In the genomic region with DNA sequence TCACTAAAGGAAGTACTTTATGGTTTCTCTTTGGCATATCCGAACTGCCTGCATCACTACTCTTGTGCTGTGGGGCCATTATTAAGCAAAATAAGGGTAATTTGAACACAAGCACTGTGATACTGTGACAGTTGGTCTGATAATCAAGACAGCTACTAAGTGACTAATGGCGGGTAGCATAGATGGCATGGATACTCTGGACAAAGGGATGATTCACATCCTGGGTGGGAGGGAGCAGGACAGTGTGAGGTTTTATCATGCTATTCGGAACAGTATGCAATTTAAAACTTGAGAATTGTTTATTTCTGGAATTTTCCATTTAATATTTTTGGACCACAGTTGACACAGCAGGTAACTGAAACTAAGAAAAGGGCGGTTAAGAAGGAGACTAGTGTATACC, we compare ENCODE assay signal across 21 cellular contexts. TPM values are rescaled to one million over a fixed set of nuclear protein-coding genes. Genes with fewer than 3 reads are reported as not detected.
DNase-seq lines count a peak whose midpoint lies in the region; ATAC-seq and TF ChIP-seq lines count a peak whose summit lies in the region.
"Had no signal": no experiment of that assay in that cellular context is flagged by ENCODE, and none has a peak within 500 bp of the region (broad histone marks: within the 10 kb centered on the region; RNA-seq: fewer than 3 reads in every experiment).

No MANE protein-coding gene starts in this region.

- peaks cover 4% of the 10 kb centered on the region for H3K9me3 Mint-ChIP-seq in chondrocyte (ENCODE audit: low read depth)
- H3K9me3 Mint-ChIP-seq: activated T-helper 17 cell treated with anti-CD3 and anti-CD28 coated beads, Interleukin-2, amount 50 U/mL, for 72 hours had no signal

- H3K79me1 ChIP-seq in mesenchymal stem cell (replicated peaks; ENCODE audit: low read length, poor library complexity, severe bottlenecking): no peaks in the 10 kb centered on the region

- H3K18ac ChIP-seq in mesenchymal stem cell (ENCODE audit: low read depth in 1 of 2, low read length in 2 of 2): no peak overlapping the region

- DNase-seq in EH (ENCODE audit: low read depth) (peak; percentile 72), MG63 (peak; percentile 33), brain microvascular endothelial cell (peak; percentile 40), mesenchymal stem cell (peak; percentile 15), NCI-H748 (lab: John Stamatoyannopoulos, UW; ENCODE audit: unreplicated experiment) (no peak), chondrocyte (ENCODE audit: low spot score) (no peak)
- DNase-seq: activated CD8-positive, alpha-beta T cell treated with anti-CD3 and anti-CD28 coated beads, Interleukin-2, amount 10 ng/mL, durations not matched to agents 7 days and 5 days; COR-L47; GDM1; H9; heart right ventricle; NCI-H2081 treated with DMSO at 0.1 percent for 48 hours; NCI-H526; WERI-Rb-1 had no signal

- H3K4me3 Mint-ChIP-seq in chondrocyte (ENCODE audit: unreplicated experiment): no peak overlapping the region
- H3K4me3 Mint-ChIP-seq: activated CD8-positive, alpha-beta T cell treated with anti-CD3 and anti-CD28 coated beads, Interleukin-2, amount 10 ng/mL, durations not matched to agents 7 days and 5 days; activated T-helper 17 cell treated with anti-CD3 and anti-CD28 coated beads, Interleukin-2, amount 50 U/mL, for 72 hours; H9 had no signal

- H3K14ac ChIP-seq in mesenchymal stem cell (ENCODE audit: low read length in 2 of 2): no peak overlapping the region

- no peak overlapping the region for H2AFZ ChIP-seq in mesenchymal stem cell (ENCODE audit: low read depth, low read length)

- no peak overlapping the region for H3K4me2 ChIP-seq in mesenchymal stem cell (ENCODE audit: low read length, poor library complexity, severe bottlenecking)

- no peaks in the 10 kb centered on the region for H3K27me3 ChIP-seq in MG63
- peaks cover 12% of the 10 kb centered on the region for H3K27me3 ChIP-seq in brain microvascular endothelial cell (replicated peaks)
- H3K27me3 ChIP-seq in mesenchymal stem cell (ENCODE audit: control insufficient read depth in 1 of 2, insufficient read depth in 1 of 2, low read length in 2 of 2): peaks cover 0 to 58% of the 10 kb centered on the region in 2 experiments
- H3K27me3 ChIP-seq: right atrium auricular region, vagina had no signal

- no peak overlapping the region for H2AK5ac ChIP-seq in mesenchymal stem cell (ENCODE audit: low read length, severe bottlenecking)

- no peaks in the 10 kb centered on the region for H3K9me3 ChIP-seq in MG63
- H3K9me3 ChIP-seq in mesenchymal stem cell (ENCODE audit: control insufficient read depth, low read length): no peaks in the 10 kb centered on the region
- H3K9me3 ChIP-seq: heart right ventricle, right atrium auricular region, vagina had no signal

- no peak overlapping the region for H2BK5ac ChIP-seq in mesenchymal stem cell (ENCODE audit: low read depth, low read length, poor library complexity, severe bottlenecking)

- no peak overlapping the region for H3K9ac ChIP-seq in mesenchymal stem cell (ENCODE audit: low read length)

- no peak overlapping the region for H2BK15ac ChIP-seq in mesenchymal stem cell (ENCODE audit: low read depth, poor library complexity, severe bottlenecking)

- H3K36me3 Mint-ChIP-seq in chondrocyte (ENCODE audit: low read depth): peaks cover 1% of the 10 kb centered on the region

- H3K27ac Mint-ChIP-seq in chondrocyte (ENCODE audit: unreplicated experiment): no peak overlapping the region
- H3K27ac Mint-ChIP-seq: activated CD8-positive, alpha-beta T cell treated with anti-CD3 and anti-CD28 coated beads, Interleukin-2, amount 10 ng/mL, durations not matched to agents 7 days and 5 days; activated T-helper 17 cell treated with anti-CD3 and anti-CD28 coated beads, Interleukin-2, amount 50 U/mL, for 72 hours; H9 had no signal

- H3K4ac ChIP-seq in mesenchymal stem cell (ENCODE audit: low read depth in 1 of 2, low read length in 2 of 2): no peak overlapping the region

- peaks cover 4% of the 10 kb centered on the region for H3K4me1 Mint-ChIP-seq in chondrocyte (ENCODE audit: low read depth)

- H3K4me1 ChIP-seq in mesenchymal stem cell (ENCODE audit: control insufficient read depth, insufficient read depth, low read depth, low read length): peaks cover 1% of the 10 kb centered on the region
- H3K4me1 ChIP-seq: heart right ventricle, right atrium auricular region, vagina had no signal

- H3K4me3 ChIP-seq in MG63: no peak overlapping the region
- H3K4me3 ChIP-seq in brain microvascular endothelial cell (ENCODE audit: low read depth, low read length): no peak overlapping the region
- H3K4me3 ChIP-seq in mesenchymal stem cell (ENCODE audit: insufficient read depth in 1 of 2, low read depth in 1 of 2, low read length in 2 of 2): no peak overlapping the region
- H3K4me3 ChIP-seq: coronary artery, heart right ventricle, right atrium auricular region, vagina had no signal

- H3K27ac ChIP-seq in brain microvascular endothelial cell (no peak overlapping the region), mesenchymal stem cell (ENCODE audit: low read length, poor library complexity, severe bottlenecking) (no peak overlapping the region)
- H3K27ac ChIP-seq: coronary artery, epithelial cell of prostate, heart right ventricle, right atrium auricular region, vagina, WERI-Rb-1 had no signal

- H2BK120ac ChIP-seq in mesenchymal stem cell (ENCODE audit: low read depth, low read length): no peak overlapping the region

- ATAC-seq in HG03280 (IDR thresholded peaks at IDR 0.05; ENCODE audit: unreplicated experiment) (no peak), HG03432 (IDR thresholded peaks at IDR 0.05; ENCODE audit: unreplicated experiment) (no peak)
- ATAC-seq: activated CD8-positive, alpha-beta T cell treated with anti-CD3 and anti-CD28 coated beads, Interleukin-2, amount 10 ng/mL, durations not matched to agents 7 days and 5 days; activated T-helper 17 cell treated with anti-CD3 and anti-CD28 coated beads, Interleukin-2, amount 50 U/mL, for 72 hours; heart right ventricle had no signal

- H3K36me3 ChIP-seq in MG63 (no peaks in the 10 kb centered on the region), brain microvascular endothelial cell (replicated peaks) (no peaks in the 10 kb centered on the region), mesenchymal stem cell (ENCODE audit: control insufficient read depth in 1 of 2, insufficient read depth in 2 of 2, low read depth in 1 of 2, low read length in 2 of 2) (peaks cover 0 to 3% of the 10 kb centered on the region in 2 experiments)
- H3K36me3 ChIP-seq: heart right ventricle, right atrium auricular region, vagina, WERI-Rb-1 had no signal

- TF ChIP-seq CTCF in brain microvascular endothelial cell (IDR thresholded peaks at IDR 0.05; ENCODE audit: low read depth, low read length, missing control alignments) (no peak), chondrocyte (IDR thresholded peaks at IDR 0.05) (no peak)

- H2BK12ac ChIP-seq in mesenchymal stem cell (ENCODE audit: low read length in 2 of 2): no peak overlapping the region

- H4K91ac ChIP-seq in mesenchymal stem cell (ENCODE audit: low read length): no peak overlapping the region

- H3K23ac ChIP-seq in mesenchymal stem cell (ENCODE audit: low read length in 2 of 2): no peak overlapping the region

- WGBS in mesenchymal stem cell: 71% methylated on average over 3 of the region's 4 CpGs

- no peak overlapping the region for H4K8ac ChIP-seq in mesenchymal stem cell (ENCODE audit: low read length)

- in situ Hi-C loops in brain microvascular endothelial cell (cut with HindIII; ENCODE audit: low pct_ligation_motif_present, low sequenced_read_pairs): no loop called here

- no peaks in the 10 kb centered on the region for H3K27me3 Mint-ChIP-seq in chondrocyte (ENCODE audit: low read depth)
- H3K27me3 Mint-ChIP-seq: activated T-helper 17 cell treated with anti-CD3 and anti-CD28 coated beads, Interleukin-2, amount 50 U/mL, for 72 hours had no signal

RNA-seq across cellular contexts. Expression of a gene that starts 52.6 kb away (rescaled TPM):
- total RNA-seq in MG63 (2014; rRNA removed; shearing (Covaris generic); ENCODE audit: low replicate concordance): 1.0 TPM in 1 of 2 replicates, not detected in the other
- 0.18 TPM for polyA plus RNA-seq in mesenchymal stem cell (2013, experiment 1 of 2)
- 0.29 TPM for polyA plus RNA-seq in mesenchymal stem cell (2013, experiment 2 of 2)
- 0.68 to 0.77 TPM (median 0.77 TPM) in 3 replicates for total RNA-seq in chondrocyte
- total RNA-seq: activated CD8-positive, alpha-beta T cell treated with anti-CD3 and anti-CD28 coated beads, Interleukin-2, amount 10 ng/mL, durations not matched to agents 7 days and 5 days; activated T-helper 17 cell treated with anti-CD3 and anti-CD28 coated beads, Interleukin-2, amount 50 U/mL, for 72 hours had no signal

Comparison
In these comparisons a context has a peak if more than half of its experiments do, and no peak if none do; other contexts are left out.
1. DNase-seq: peak in EH (single experiment), MG63 (single experiment), brain microvascular endothelial cell (single experiment) and mesenchymal stem cell (single experiment); none in NCI-H748 (single experiment) and chondrocyte (single experiment).